17 cellular contexts compared by ENCODE assay signal in genomic region chr1:32044246-32044645, GRCh38. TPM values are rescaled to one million over a fixed set of nuclear protein-coding genes. Genes with fewer than 3 reads are reported as not detected.
A peak's percentile ranks its signal among the peaks of the same experiment; 100 is the strongest.
DNase-seq lines count a peak whose midpoint lies in the region; ATAC-seq, FAIRE-seq and TF ChIP-seq lines count a peak whose summit lies in the region.
"Had no signal": no experiment of that assay in that cellular context is flagged by ENCODE, and none has a peak within 500 bp of the region (broad histone marks: within the 10 kb centered on the region; RNA-seq: fewer than 3 reads in every experiment).

No MANE protein-coding gene starts in this region.

- H3K9ac ChIP-seq in K562 (ENCODE audit: insufficient read depth in 1 of 2, low read depth in 2 of 2, low read length in 2 of 2), result no peak overlapping the region

- no peak overlapping the region for H3K4me2 ChIP-seq in K562 (ENCODE audit: insufficient read depth, low read length)
- H3K4me2 ChIP-seq: GM23338 had no signal

- TF ChIP-seq RAD21 in K562 (CRISPR knock-in tag; conservative IDR thresholded peaks at IDR 0.05 in 1 of 2, IDR thresholded peaks at IDR 0.05 in 1 of 2), result no peak

- POLR2A ChIA-PET in activated naive CD8-positive, alpha-beta T cell treated with anti-CD3 and anti-CD28 coated beads, Interleukin-2, amount 10 ng/mL, durations not matched to agents 7 days and 5 days (lab: Charles Lee), result interaction anchor here (0.6 kb wide), 2 partner anchors 19 to 27 kb away, joined by 4 to 6 read pairs; no protein-coding TSS in a partner anchor
- POLR2A ChIA-PET in K562 (lab: Yijun Ruan, JAX), result interaction anchor here (0.6 to 2.4 kb wide), 8 partner anchors 8 to 293 kb away, joined by 3 to 28 read pairs (median 7); no protein-coding TSS in a partner anchor

- BruUV-seq in K562 (replicated peaks; lab: Mats Ljungman, UMichigan), result no TSS peak

- in situ Hi-C loops in K562 (cut with MboI), result no loop called here

- no peak overlapping the region for H2AFZ ChIP-seq in K562 (ENCODE audit: low read depth, low read length)
- H2AFZ ChIP-seq: GM23338 had no signal

- no peak for DNase-seq in activated naive CD8-positive, alpha-beta T cell treated with anti-CD3 and anti-CD28 coated beads, Interleukin-2, amount 10 ng/mL, durations not matched to agents 7 days and 5 days
- no peak for DNase-seq in activated naive CD8-positive, alpha-beta T cell treated with anti-CD3 and anti-CD28 coated beads for 36 hours
- DNase-seq in NCI-H524 (lab: John Stamatoyannopoulos, UW), result peak; percentile 26 to 66
- DNase-seq in K562 (ENCODE audit: extremely low read depth in 1 of 4, low spot score in 3 of 4), result no peak
- DNase-seq in activated naive CD4-positive, alpha-beta T cell treated with Interleukin-2 at 50 U/mL for 16 hours, result no peak
- DNase-seq: C1 segment of cervical spinal cord; CD8-positive, alpha-beta T cell; COR-L47; DMS53; GF-D8; H9 had no signal

- no peaks in the 10 kb centered on the region for H3K9me1 ChIP-seq in K562 (ENCODE audit: control insufficient read depth, insufficient read depth, low read length)

- TF ChIP-seq CTCF in K562 (IDR thresholded peaks at IDR 0.05 in 2 of 3, conservative IDR thresholded peaks at IDR 0.05 in 1 of 3; ENCODE audit: insufficient read depth in 2 of 3, low read depth in 1 of 3, low read length in 3 of 3), result no peak

- WGBS in K562 (ENCODE audit: insufficient coverage, low coverage, missing lambda C conversion rate), result 86% methylated on average over 1 of the region's 1 CpG

- H3K27me3 ChIP-seq in K562 (ENCODE audit: control insufficient read depth in 2 of 2, insufficient read depth in 2 of 2, low read length in 2 of 2), result no peaks in the 10 kb centered on the region

- CTCF ChIA-PET in K562 (lab: Yijun Ruan, JAX; ENCODE audit: low intra/inter-chr PET ratio), result no interaction called here

- H3K79me2 ChIP-seq in K562 (ENCODE audit: control insufficient read depth, insufficient read depth, low read length), result peaks cover 3% of the 10 kb centered on the region; the same call in 2 of the 3 replicates

- H3K4me3 Mint-ChIP-seq in activated naive CD8-positive, alpha-beta T cell treated with anti-CD3 and anti-CD28 coated beads, Interleukin-2, amount 10 ng/mL, durations not matched to agents 7 days and 5 days, result no peak overlapping the region
- H3K4me3 Mint-ChIP-seq in activated naive CD8-positive, alpha-beta T cell treated with anti-CD3 and anti-CD28 coated beads for 36 hours, result no peak overlapping the region
- H3K4me3 Mint-ChIP-seq: B cell; CD8-positive, alpha-beta T cell; GM23338; H9 had no signal

- TF ChIP-seq EP300 in K562 (IDR thresholded peaks at IDR 0.05; ENCODE audit: low read length), result no peak

- peak overlapping the region; percentile 45 for H3K27ac Mint-ChIP-seq in activated naive CD8-positive, alpha-beta T cell treated with anti-CD3 and anti-CD28 coated beads, Interleukin-2, amount 10 ng/mL, durations not matched to agents 7 days and 5 days
- H3K27ac Mint-ChIP-seq in activated naive CD8-positive, alpha-beta T cell treated with anti-CD3 and anti-CD28 coated beads for 36 hours, result no peak overlapping the region
- H3K27ac Mint-ChIP-seq: B cell; CD8-positive, alpha-beta T cell; GM23338; H9 had no signal

- no peaks in the 10 kb centered on the region for H3K9me3 ChIP-seq in K562 (replicated peaks; ENCODE audit: control insufficient read depth, insufficient read depth, low read depth, low read length)

- no peak overlapping the region for H3K4me3 ChIP-seq in K562
- H3K4me3 ChIP-seq: GM23338 had no signal

- no peak; the same call in none of the 2 replicates for TF ChIP-seq POLR2A in K562 (conservative IDR thresholded peaks at IDR 0.05)

- no peaks in the 10 kb centered on the region for H4K20me1 ChIP-seq in K562 (replicated peaks; ENCODE audit: control insufficient read depth, insufficient read depth, low read length)

- no peak for ATAC-seq in activated naive CD8-positive, alpha-beta T cell treated with anti-CD3 and anti-CD28 coated beads, Interleukin-2, amount 10 ng/mL, durations not matched to agents 7 days and 5 days (ENCODE audit: low read depth)
- no peak for ATAC-seq in K562
- ATAC-seq in GM21786 (IDR thresholded peaks at IDR 0.05; ENCODE audit: unreplicated experiment), result no peak
- no peak for ATAC-seq in HG02610 (IDR thresholded peaks at IDR 0.05; ENCODE audit: unreplicated experiment)
- ATAC-seq: CD8-positive, alpha-beta T cell; GM23338 had no signal

- peaks cover 53% of the 10 kb centered on the region; the same call in 2 of the 3 replicates for H3K36me3 ChIP-seq in K562 (ENCODE audit: control insufficient read depth, insufficient read depth, low read length)

- intact Hi-C loops in K562 (cut with micrococcal nuclease), result no loop called here

- peaks cover 34% of the 10 kb centered on the region for H3K36me3 Mint-ChIP-seq in activated naive CD8-positive, alpha-beta T cell treated with anti-CD3 and anti-CD28 coated beads, Interleukin-2, amount 10 ng/mL, durations not matched to agents 7 days and 5 days
- H3K36me3 Mint-ChIP-seq in activated naive CD8-positive, alpha-beta T cell treated with anti-CD3 and anti-CD28 coated beads for 36 hours, result peaks cover 19% of the 10 kb centered on the region

- H3K27ac ChIP-seq in K562 (ENCODE audit: extremely low read depth, low read depth, low read length), result no peak overlapping the region

- no peaks in the 10 kb centered on the region for H3K4me1 ChIP-seq in K562 (replicated peaks in 1 of 2; ENCODE audit: control insufficient read depth in 2 of 2, insufficient read depth in 2 of 2, low read length in 2 of 2)

- no peak for FAIRE-seq in K562 (lab: Jason Lieb, UNC)
- FAIRE-seq: A204.1, D721Med had no signal

- H3K4me1 Mint-ChIP-seq in activated naive CD8-positive, alpha-beta T cell treated with anti-CD3 and anti-CD28 coated beads, Interleukin-2, amount 10 ng/mL, durations not matched to agents 7 days and 5 days, result peaks cover 3% of the 10 kb centered on the region
- H3K4me1 Mint-ChIP-seq in activated naive CD8-positive, alpha-beta T cell treated with anti-CD3 and anti-CD28 coated beads for 36 hours, result peaks cover 5% of the 10 kb centered on the region
- H3K4me1 Mint-ChIP-seq: B cell, GM23338, H9 had no signal

- H3K27me3 Mint-ChIP-seq in activated naive CD8-positive, alpha-beta T cell treated with anti-CD3 and anti-CD28 coated beads, Interleukin-2, amount 10 ng/mL, durations not matched to agents 7 days and 5 days, result no peaks in the 10 kb centered on the region
- no peaks in the 10 kb centered on the region for H3K27me3 Mint-ChIP-seq in activated naive CD8-positive, alpha-beta T cell treated with anti-CD3 and anti-CD28 coated beads for 36 hours
- H3K27me3 Mint-ChIP-seq: B cell had no signal

- no peaks in the 10 kb centered on the region for H3K9me3 Mint-ChIP-seq in activated naive CD8-positive, alpha-beta T cell treated with anti-CD3 and anti-CD28 coated beads, Interleukin-2, amount 10 ng/mL, durations not matched to agents 7 days and 5 days
- no peaks in the 10 kb centered on the region for H3K9me3 Mint-ChIP-seq in activated naive CD8-positive, alpha-beta T cell treated with anti-CD3 and anti-CD28 coated beads for 36 hours
- H3K9me3 Mint-ChIP-seq: CD8-positive, alpha-beta T cell; GM23338; H9 had no signal

TF ChIP-seq in K562, 482 proteins besides CTCF, POLR2A, EP300 and RAD21 (continues in another document):
- no peak for TF ChIP-seq ZNF57 (CRISPR knock-in tag; IDR thresholded peaks at IDR 0.05)

RNA-seq across cellular contexts. Expression of gene TMEM39B, which starts 28.5 kb away (rescaled TPM):
- 10 to 100 TPM; 27.1 to 28.4 TPM for total RNA-seq in activated naive CD8-positive, alpha-beta T cell treated with anti-CD3 and anti-CD28 coated beads, Interleukin-2, amount 10 ng/mL, durations not matched to agents 7 days and 5 days
- total RNA-seq in activated naive CD8-positive, alpha-beta T cell treated with anti-CD3 and anti-CD28 coated beads for 36 hours, result 10 to 100 TPM; 24.0 to 25.2 TPM
- 12.4 and 38.5 TPM in 2 replicates for total RNA-seq in K562 (2011; cell fraction: chromatin; rRNA removed; ENCODE audit: low replicate concordance)
- total RNA-seq in K562 (2011; cell fraction: nucleolus; rRNA removed), result 42.0 and 48.5 TPM in 2 replicates
- 31.2 and 37.3 TPM in 2 replicates for total RNA-seq in K562 (2011; cell fraction: nucleoplasm; rRNA removed)
- total RNA-seq in K562 (2014; rRNA removed) (6.0 and 9.5 TPM in 2 replicates), K562 (2014; rRNA removed; fragmentation: Illumina TruSeq; extraction: Trizol) (4.9 and 6.9 TPM in 2 replicates), K562 (2015; rRNA removed; fragmentation: Illumina TruSeq; extraction: Trizol) (10.9 and 11.0 TPM in 2 replicates), K562 (2021) (28.5 and 29.3 TPM in 2 replicates)
- polyA plus RNA-seq in K562 (2011; rRNA removed) (9.7 and 22.5 TPM in 2 replicates), K562 (2014; fragmentation: Illumina TruSeq; extraction: Trizol) (17.4 and 17.7 TPM in 2 replicates), K562 (2014; fragmentation: Nextera tagmentation; extraction: Ambion mirVana) (1 to 10 TPM in 1 of 2 experiments, under 1 TPM in 1; 0.92 to 3.5 TPM), K562 (2014; rRNA removed) (10.9 and 12.2 TPM in 2 replicates)
- polyA plus RNA-seq in K562 (2011; cell fraction: cytosol; rRNA removed), result 35.8 and 45.0 TPM in 2 replicates
- polyA plus RNA-seq in K562 (2011; cell fraction: nucleus; rRNA removed), result 26.6 and 34.6 TPM in 2 replicates
- polyA plus RNA-seq in K562 (2012), result 27.8 and 28.1 TPM in 2 replicates
- 12.3 and 16.2 TPM in 2 replicates for polyA minus RNA-seq in K562 (2011; rRNA and poly(A)+ RNA removed)
- 24.0 and 24.4 TPM in 2 replicates for polyA minus RNA-seq in K562 (2011; cell fraction: cytosol; rRNA and poly(A)+ RNA removed)
- 11.2 and 12.8 TPM in 2 replicates for polyA minus RNA-seq in K562 (2011; cell fraction: nucleus; rRNA and poly(A)+ RNA removed)

RNA-seq across cellular contexts. Expression of gene KHDRBS1, which starts 30.6 kb away (rescaled TPM):
- total RNA-seq in activated naive CD8-positive, alpha-beta T cell treated with anti-CD3 and anti-CD28 coated beads, Interleukin-2, amount 10 ng/mL, durations not matched to agents 7 days and 5 days, result 100 to 1,000 TPM; 162 TPM
- 100 to 1,000 TPM; 221 to 222 TPM for total RNA-seq in activated naive CD8-positive, alpha-beta T cell treated with anti-CD3 and anti-CD28 coated beads for 36 hours
- 35.0 and 69.1 TPM in 2 replicates for total RNA-seq in K562 (2011; cell fraction: chromatin; rRNA removed; ENCODE audit: low replicate concordance)
- 25.7 and 30.0 TPM in 2 replicates for total RNA-seq in K562 (2011; cell fraction: nucleolus; rRNA removed)
- 48.0 and 76.6 TPM in 2 replicates for total RNA-seq in K562 (2011; cell fraction: nucleoplasm; rRNA removed)
- total RNA-seq in K562 (2014; rRNA removed) (119 and 120 TPM in 2 replicates), K562 (2014; rRNA removed; fragmentation: Illumina TruSeq; extraction: Trizol) (114 and 125 TPM in 2 replicates), K562 (2015; rRNA removed; fragmentation: Illumina TruSeq; extraction: Trizol) (97.2 and 102 TPM in 2 replicates), K562 (2021) (234 and 257 TPM in 2 replicates)
- polyA plus RNA-seq in K562 (2011; rRNA removed) (53.7 and 55.5 TPM in 2 replicates), K562 (2014; fragmentation: Illumina TruSeq; extraction: Trizol) (199 and 203 TPM in 2 replicates), K562 (2014; fragmentation: Nextera tagmentation; extraction: Ambion mirVana) (10 to 100 TPM; 48.4 to 53.2 TPM), K562 (2014; rRNA removed) (116 and 140 TPM in 2 replicates)
- 42.2 and 48.3 TPM in 2 replicates for polyA plus RNA-seq in K562 (2011; cell fraction: cytosol; rRNA removed)
- 41.0 and 48.4 TPM in 2 replicates for polyA plus RNA-seq in K562 (2011; cell fraction: nucleus; rRNA removed)
- 191 and 193 TPM in 2 replicates for polyA plus RNA-seq in K562 (2012)
- 36.1 and 52.7 TPM in 2 replicates for polyA minus RNA-seq in K562 (2011; rRNA and poly(A)+ RNA removed)
- polyA minus RNA-seq in K562 (2011; cell fraction: cytosol; rRNA and poly(A)+ RNA removed), result 70.3 and 82.8 TPM in 2 replicates
- 17.4 and 34.9 TPM in 2 replicates for polyA minus RNA-seq in K562 (2011; cell fraction: nucleus; rRNA and poly(A)+ RNA removed)

Comparison
In these comparisons a context has a peak if more than half of its experiments do, and no peak if none do; other contexts are left out.
1. DNase-seq: peak in NCI-H524 (2 of 2); none in activated naive CD8-positive, alpha-beta T cell treated with anti-CD3 and anti-CD28 coated beads, Interleukin-2, amount 10 ng/mL, durations not matched to agents 7 days and 5 days (single experiment), activated naive CD8-positive, alpha-beta T cell treated with anti-CD3 and anti-CD28 coated beads for 36 hours (single experiment), K562 (0 of 4) and activated naive CD4-positive, alpha-beta T cell treated with Interleukin-2 at 50 U/mL for 16 hours (single experiment).